8 cellular contexts compared by ENCODE assay signal in the genomic region with DNA sequence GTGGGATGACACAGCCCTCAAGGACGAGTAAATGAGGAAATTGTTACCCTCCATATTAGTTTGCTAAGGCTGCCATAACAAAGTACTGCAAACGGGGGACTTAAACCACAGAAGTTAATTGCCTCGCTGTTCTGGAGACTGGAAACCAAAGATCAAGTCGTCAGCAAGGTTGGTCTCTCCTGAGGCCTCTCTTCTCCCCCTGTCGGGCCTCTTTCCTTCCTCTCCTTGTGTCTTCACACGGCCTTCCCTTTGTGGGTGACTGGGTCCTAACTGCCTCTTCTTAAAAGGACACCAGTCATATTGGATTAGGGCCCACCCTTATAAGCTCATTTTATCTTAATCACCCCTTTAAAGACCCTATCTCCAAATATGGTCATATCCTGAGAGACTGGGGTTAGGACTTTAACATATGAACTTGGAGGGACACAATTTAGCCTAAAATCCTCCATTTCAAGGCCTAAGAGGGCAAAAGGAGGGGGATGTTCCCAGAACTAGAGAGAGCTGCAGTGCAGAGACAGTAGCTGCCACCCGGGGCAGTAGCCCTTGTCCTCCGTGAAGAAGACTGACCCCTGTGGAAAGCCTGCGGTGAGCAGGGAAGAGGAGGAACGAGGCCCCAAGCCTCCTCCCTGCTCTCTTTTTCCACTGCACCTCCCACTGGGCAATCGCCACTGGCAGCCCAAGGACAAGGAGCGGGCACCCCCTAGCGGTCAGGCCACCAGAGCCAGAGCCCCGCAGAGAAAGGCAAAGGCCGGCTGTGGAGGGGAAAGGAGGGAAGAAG. TPM values are rescaled to one million over a fixed set of nuclear protein-coding genes. Genes with fewer than 3 reads are reported as not detected.
DNase-seq lines count a peak whose midpoint lies in the region; ATAC-seq and TF ChIP-seq lines count a peak whose summit lies in the region.

No MANE protein-coding gene starts in this region.

- intact Hi-C loops in activated B cell treated with CpG ODN at 0.5 μM for 24 hours (cut with micrococcal nuclease), result loop anchor here (2.0 kb wide), 1 partner anchor 1051 kb away; no protein-coding TSS in a partner anchor

- no peak overlapping the region for H3K4me3 Mint-ChIP-seq in activated B cell treated with CpG ODN at 0.5 μM for 24 hours

- CTCF ChIA-PET in activated B cell treated with CpG ODN at 0.5 μM for 24 hours (lab: Charles Lee), result no interaction called here

- DNase-seq in NCI-H2107 treated with DMSO at 0.1 percent for 48 hours (lab: John Stamatoyannopoulos, UW; ENCODE audit: unreplicated experiment), result peak; percentile 28
- DNase-seq in NCI-H2107 (lab: John Stamatoyannopoulos, UW), result no peak
- DNase-seq in NCI-H146 treated with DMSO at 0.1 percent for 48 hours (lab: John Stamatoyannopoulos, UW; ENCODE audit: unreplicated experiment), result peak; percentile 37
- peak; percentile 34 for DNase-seq in activated B cell treated with CpG ODN at 0.5 μM for 24 hours
- peak; percentile 33 for DNase-seq in central memory CD4-positive, alpha-beta T cell
- peak; percentile 77 for DNase-seq in kidney tubule cell (ENCODE audit: low spot score)
- peak; percentile 61 to 67 for DNase-seq in stimulated activated CD4-positive, alpha-beta T cell treated with anti-CD3 and anti-CD28 coated beads, Interleukin-2, amount 100 ng/mL, for 48 hours

- H3K27ac Mint-ChIP-seq in activated B cell treated with CpG ODN at 0.5 μM for 24 hours, result no peak overlapping the region

- POLR2A ChIA-PET in activated B cell treated with CpG ODN at 0.5 μM for 24 hours (lab: Charles Lee), result no interaction called here

- no peaks in the 10 kb centered on the region for H3K9me3 Mint-ChIP-seq in activated B cell treated with CpG ODN at 0.5 μM for 24 hours

- no peaks in the 10 kb centered on the region for H3K36me3 Mint-ChIP-seq in activated B cell treated with CpG ODN at 0.5 μM for 24 hours (ENCODE audit: low read depth)

- no peak for TF ChIP-seq CTCF in activated B cell treated with CpG ODN at 0.5 μM for 24 hours (IDR thresholded peaks at IDR 0.05)

- peaks cover 35% of the 10 kb centered on the region for H3K27me3 Mint-ChIP-seq in activated B cell treated with CpG ODN at 0.5 μM for 24 hours

- ATAC-seq in HG02852 (IDR thresholded peaks at IDR 0.05; ENCODE audit: unreplicated experiment), result peak; percentile 90
- no peak for ATAC-seq in activated B cell treated with CpG ODN at 0.5 μM for 24 hours (ENCODE audit: low read depth)

- no peaks in the 10 kb centered on the region for H3K4me1 Mint-ChIP-seq in activated B cell treated with CpG ODN at 0.5 μM for 24 hours

RNA-seq across cellular contexts. Expression of gene CFAP90, which starts 35.0 kb away (rescaled TPM):
- not detected in 2 replicates for total RNA-seq in activated B cell treated with CpG ODN at 0.5 μM for 24 hours

RNA-seq across cellular contexts. Expression of gene FASTKD3, which starts 52.9 kb away (rescaled TPM):
- total RNA-seq in activated B cell treated with CpG ODN at 0.5 μM for 24 hours, result 12.1 and 16.0 TPM in 2 replicates

RNA-seq across cellular contexts. Expression of gene MTRR, which starts 53.0 kb away (rescaled TPM):
- total RNA-seq in activated B cell treated with CpG ODN at 0.5 μM for 24 hours, result 54.8 and 70.7 TPM in 2 replicates
